1 cellular context compared by ENCODE assay signal in genomic region chr12:131930510-131930909, GRCh38.
TF ChIP-seq lines count a peak whose summit lies in the region.

No MANE protein-coding gene starts in this region.

TF ChIP-seq in GM23338, 12 proteins besides CTCF, POLR2A, EP300 and RAD21 (continued from another document):
- TF ChIP-seq ZNF462 (CRISPR knock-in tag; IDR thresholded peaks at IDR 0.05) (no peak), ZNF114 (CRISPR knock-in tag; IDR thresholded peaks at IDR 0.05) (no peak), ZNF331 (CRISPR knock-in tag; IDR thresholded peaks at IDR 0.05; ENCODE audit: low read depth) (no peak), NANOG (IDR thresholded peaks at IDR 0.05; ENCODE audit: borderline replicate concordance) (no peak), STAT1 (IDR thresholded peaks at IDR 0.05; ENCODE audit: unreplicated experiment) (no peak), EZH2 (IDR thresholded peaks at IDR 0.05; ENCODE audit: low read depth, unreplicated experiment) (no peak)
- TF ChIP-seq, protein P1, sequence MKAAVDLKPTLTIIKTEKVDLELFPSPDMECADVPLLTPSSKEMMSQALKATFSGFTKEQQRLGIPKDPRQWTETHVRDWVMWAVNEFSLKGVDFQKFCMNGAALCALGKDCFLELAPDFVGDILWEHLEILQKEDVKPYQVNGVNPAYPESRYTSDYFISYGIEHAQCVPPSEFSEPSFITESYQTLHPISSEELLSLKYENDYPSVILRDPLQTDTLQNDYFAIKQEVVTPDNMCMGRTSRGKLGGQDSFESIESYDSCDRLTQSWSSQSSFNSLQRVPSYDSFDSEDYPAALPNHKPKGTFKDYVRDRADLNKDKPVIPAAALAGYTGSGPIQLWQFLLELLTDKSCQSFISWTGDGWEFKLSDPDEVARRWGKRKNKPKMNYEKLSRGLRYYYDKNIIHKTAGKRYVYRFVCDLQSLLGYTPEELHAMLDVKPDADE (IDR thresholded peaks at IDR 0.05): no peak
